In the genomic region with DNA sequence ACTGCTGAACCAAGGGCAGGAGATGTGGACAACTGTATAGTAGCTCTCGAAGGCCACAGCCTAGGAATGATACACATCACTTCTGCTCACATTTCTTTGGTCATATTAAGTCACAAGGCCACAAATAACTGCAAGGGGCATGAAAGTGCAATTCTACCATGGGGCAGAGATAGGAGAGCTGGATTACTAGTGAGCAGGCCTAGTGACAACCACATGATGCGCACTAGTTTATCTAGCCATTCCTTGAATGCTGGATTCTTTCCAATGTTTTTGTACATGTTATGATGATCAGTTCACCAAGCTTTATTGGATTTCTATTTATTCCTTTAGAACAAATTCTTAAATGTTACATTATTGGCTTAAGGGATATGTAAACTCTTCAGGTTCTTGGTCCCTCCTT, we compare ENCODE assay signal across 26 cellular contexts.
"Had no signal": no experiment of that assay in that cellular context is flagged by ENCODE, and none has a peak within 500 bp of the region (broad histone marks: within the 10 kb centered on the region; RNA-seq: fewer than 3 reads in every experiment).

No MANE protein-coding gene starts in this region.

- H3K27me3 Mint-ChIP-seq: naive thymus-derived CD8-positive, alpha-beta T cell; stimulated activated naive CD8-positive, alpha-beta T cell treated with anti-CD3 and anti-CD28 coated beads, Interleukin-15, Interleukin-2, amounts not matched to agents 100 ng/mL and 50 ng/mL, for 24 hours had no signal

- ATAC-seq: mucosa of descending colon; naive thymus-derived CD8-positive, alpha-beta T cell; sciatic nerve; stimulated activated effector memory CD8-positive, alpha-beta T cell treated with anti-CD3 and anti-CD28 coated beads, Interleukin-12 subunit alpha, Interleukin-12 subunit beta, amount 100 ng/mL, for 72 hours; upper lobe of right lung had no signal

- H3K4me3 Mint-ChIP-seq: mesothelial cell of epicardium; naive thymus-derived CD8-positive, alpha-beta T cell; nephron progenitor cell; neural progenitor cell; stimulated activated effector memory CD8-positive, alpha-beta T cell treated with anti-CD3 and anti-CD28 coated beads, Interleukin-12 subunit alpha, Interleukin-12 subunit beta, amount 100 ng/mL, for 72 hours; stimulated activated naive CD8-positive, alpha-beta T cell treated with anti-CD3 and anti-CD28 coated beads, Interleukin-15, Interleukin-2, amounts not matched to agents 100 ng/mL and 50 ng/mL, for 24 hours had no signal

- H3K9me3 Mint-ChIP-seq: stimulated activated effector memory CD8-positive, alpha-beta T cell treated with anti-CD3 and anti-CD28 coated beads, Interleukin-12 subunit alpha, Interleukin-12 subunit beta, amount 100 ng/mL, for 72 hours; stimulated activated naive CD8-positive, alpha-beta T cell treated with anti-CD3 and anti-CD28 coated beads, Interleukin-15, Interleukin-2, amounts not matched to agents 100 ng/mL and 50 ng/mL, for 24 hours had no signal

- H3K27me3 ChIP-seq: hepatocyte, neural progenitor cell, neutrophil, right atrium auricular region, spleen, suprapubic skin, tibial artery, upper lobe of right lung had no signal

- H3K27ac Mint-ChIP-seq: mesothelial cell of epicardium; naive thymus-derived CD8-positive, alpha-beta T cell; nephron progenitor cell; neural progenitor cell; stimulated activated effector memory CD8-positive, alpha-beta T cell treated with anti-CD3 and anti-CD28 coated beads, Interleukin-12 subunit alpha, Interleukin-12 subunit beta, amount 100 ng/mL, for 72 hours; stimulated activated naive CD8-positive, alpha-beta T cell treated with anti-CD3 and anti-CD28 coated beads, Interleukin-15, Interleukin-2, amounts not matched to agents 100 ng/mL and 50 ng/mL, for 24 hours had no signal

- H3K36me3 Mint-ChIP-seq: stimulated activated effector memory CD8-positive, alpha-beta T cell treated with anti-CD3 and anti-CD28 coated beads, Interleukin-12 subunit alpha, Interleukin-12 subunit beta, amount 100 ng/mL, for 72 hours had no signal

- H3K9me3 ChIP-seq: left ventricle myocardium inferior, mucosa of descending colon, neutrophil, right atrium auricular region, suprapubic skin, thoracic aorta, tibial artery had no signal

- DNase-seq: islet precursor cell; left ventricle myocardium inferior; mesendoderm; mucosa of descending colon; naive thymus-derived CD8-positive, alpha-beta T cell; nephron progenitor cell; occipital lobe; small intestine; spleen; stimulated activated CD4-positive, alpha-beta T cell treated with anti-CD3 and anti-CD28 coated beads, Interleukin-4, amount 100 ng/mL, for 24 hours; stimulated activated naive CD4-positive, alpha-beta T cell; tibial artery; trophoblast cell; upper lobe of right lung had no signal

- H3K4me3 ChIP-seq: hepatocyte, left ventricle myocardium inferior, lung, mucosa of descending colon, neural progenitor cell, right atrium auricular region, spleen, suprapubic skin, thoracic aorta, tibial artery, upper lobe of right lung had no signal

- H3K36me3 ChIP-seq: left ventricle myocardium inferior, neural progenitor cell, neutrophil, right atrium auricular region, suprapubic skin, thoracic aorta, upper lobe of right lung had no signal

- H3K4me1 ChIP-seq: neural progenitor cell, parathyroid adenoma, spleen, upper lobe of right lung had no signal

- H3K27ac ChIP-seq: hepatocyte, left ventricle myocardium inferior, neural progenitor cell, neutrophil, parathyroid adenoma, spleen, suprapubic skin, thoracic aorta, tibial artery, upper lobe of right lung had no signal

- H3K4me1 Mint-ChIP-seq: mesothelial cell of epicardium; naive thymus-derived CD8-positive, alpha-beta T cell; neural progenitor cell had no signal
